In genomic region chr17:45305532-45306087, GRCh38 we compare ENCODE assay signal across 14 cellular contexts. TPM values are rescaled to one million over a fixed set of nuclear protein-coding genes. Genes with fewer than 3 reads are reported as not detected.
DNase-seq lines count a peak whose midpoint lies in the region; ATAC-seq and TF ChIP-seq lines count a peak whose summit lies in the region.
"Had no signal": no experiment of that assay in that cellular context is flagged by ENCODE, and none has a peak within 500 bp of the region (broad histone marks: within the 10 kb centered on the region; RNA-seq: fewer than 3 reads in every experiment).

No MANE protein-coding gene starts in this region.

- in situ Hi-C loops in GM13976 (cut with MboI; ENCODE audit: low sequenced_read_pairs, unreplicated experiment) = no loop called here

- H3K27ac ChIP-seq in right cardiac atrium (ENCODE audit: low read length) (peak overlapping the region; percentile 92), subcutaneous abdominal adipose tissue (ENCODE audit: low read depth, low read length) (peak overlapping the region; percentile 65)

- H3K9me3 Mint-ChIP-seq in activated naive CD4-positive, alpha-beta T cell treated with anti-CD3 and anti-CD28 coated beads, Interleukin-2, amount 50 U/mL, for 24 hours = no peaks in the 10 kb centered on the region
- H3K9me3 Mint-ChIP-seq in activated B cell treated with CpG ODN at 0.5 μM for 24 hours = no peaks in the 10 kb centered on the region

- H3K4me3 ChIP-seq in right cardiac atrium (ENCODE audit: low read length) (no peak overlapping the region), subcutaneous abdominal adipose tissue (ENCODE audit: low read depth in 1 of 5, low read length in 5 of 5) (no peak overlapping the region)
- H3K4me3 ChIP-seq: spleen had no signal

- peak overlapping the region; percentile 11 for H3K4me3 Mint-ChIP-seq in activated naive CD4-positive, alpha-beta T cell treated with anti-CD3 and anti-CD28 coated beads, Interleukin-2, amount 50 U/mL, for 24 hours
- H3K4me3 Mint-ChIP-seq in activated B cell treated with CpG ODN at 0.5 μM for 24 hours = no peak overlapping the region

- DNase-seq in activated naive CD4-positive, alpha-beta T cell treated with Interleukin-2 at 50 U/mL for 16 hours = no peak
- DNase-seq in activated B cell treated with CpG ODN at 0.5 μM for 24 hours (no peak), right cardiac atrium (no peak), NCI-H1436 treated with DMSO at 0.1 percent for 48 hours (lab: John Stamatoyannopoulos, UW) (no peak), GOT3 (lab: John Stamatoyannopoulos, UW) (no peak), GM13976 (ENCODE audit: low spot score) (no peak)
- DNase-seq: activated effector memory CD4-positive, alpha-beta T cell treated with Interleukin-2 at 50 U/mL for 16 hours; BE2C; NCI-H2081 treated with DMSO at 0.1 percent for 48 hours; spleen; stimulated activated naive CD4-positive, alpha-beta T cell treated with Interleukin-2 at 50 U/mL for 16 hours had no signal

- H3K9me3 ChIP-seq in right cardiac atrium (ENCODE audit: control insufficient read depth, low read length) = no peaks in the 10 kb centered on the region
- no peaks in the 10 kb centered on the region for H3K9me3 ChIP-seq in subcutaneous abdominal adipose tissue (ENCODE audit: control insufficient read depth in 5 of 5, low read length in 5 of 5)
- H3K9me3 ChIP-seq: BE2C, spleen had no signal

- no peak overlapping the region for H3K9ac ChIP-seq in subcutaneous abdominal adipose tissue (ENCODE audit: low read length in 5 of 5)

- H3K27me3 ChIP-seq in right cardiac atrium (ENCODE audit: control insufficient read depth, insufficient read depth) (no peaks in the 10 kb centered on the region), subcutaneous abdominal adipose tissue (ENCODE audit: control insufficient read depth in 5 of 5, insufficient read depth in 4 of 5, low read length in 5 of 5) (no peaks in the 10 kb centered on the region)
- H3K27me3 ChIP-seq: BE2C, spleen had no signal

- POLR2A ChIA-PET in activated B cell treated with CpG ODN at 0.5 μM for 24 hours (lab: Charles Lee) = interaction anchor here (1.7 to 12.5 kb wide), 4 partner anchors 9 to 83 kb away, joined by 4 to 436 read pairs (median 28); partner anchors contain the start of genes FMNL1 and MAP3K14

- intact Hi-C loops in activated B cell treated with CpG ODN at 0.5 μM for 24 hours (cut with micrococcal nuclease) = no loop called here
- intact Hi-C loops in right cardiac atrium (cut with DNase I) = no loop called here

- 65% methylated on average over 3 of the region's 3 CpGs for whole genome bisulfite sequencing in right cardiac atrium

- no peaks in the 10 kb centered on the region for H3K27me3 Mint-ChIP-seq in activated naive CD4-positive, alpha-beta T cell treated with anti-CD3 and anti-CD28 coated beads, Interleukin-2, amount 50 U/mL, for 24 hours
- H3K27me3 Mint-ChIP-seq in activated B cell treated with CpG ODN at 0.5 μM for 24 hours = no peaks in the 10 kb centered on the region

- H3K27ac Mint-ChIP-seq in activated naive CD4-positive, alpha-beta T cell treated with anti-CD3 and anti-CD28 coated beads, Interleukin-2, amount 50 U/mL, for 24 hours = peak overlapping the region; percentile 90
- H3K27ac Mint-ChIP-seq in activated B cell treated with CpG ODN at 0.5 μM for 24 hours = peak overlapping the region; percentile 86

- H3K36me3 Mint-ChIP-seq in activated naive CD4-positive, alpha-beta T cell treated with anti-CD3 and anti-CD28 coated beads, Interleukin-2, amount 50 U/mL, for 24 hours = peaks cover 8% of the 10 kb centered on the region
- peaks cover 40% of the 10 kb centered on the region for H3K36me3 Mint-ChIP-seq in activated B cell treated with CpG ODN at 0.5 μM for 24 hours (ENCODE audit: low read depth)

- peaks cover 0 to 4% (median 3%) of the 10 kb centered on the region in 5 donors for H3K36me3 ChIP-seq in subcutaneous abdominal adipose tissue (ENCODE audit: control insufficient read depth in 5 of 5, insufficient read depth in 5 of 5, low read length in 5 of 5)

- ATAC-seq in activated B cell treated with CpG ODN at 0.5 μM for 24 hours (ENCODE audit: low read depth) (no peak), right cardiac atrium (no peak)
- ATAC-seq: left lobe of liver had no signal

- CTCF ChIA-PET in activated B cell treated with CpG ODN at 0.5 μM for 24 hours (lab: Charles Lee) = interaction anchor here (1.2 kb wide), 1 partner anchor 170 kb away, joined by 3 read pairs; the partner anchor contains the start of gene ACBD4

- no peak for TF ChIP-seq CTCF in activated B cell treated with CpG ODN at 0.5 μM for 24 hours (IDR thresholded peaks at IDR 0.05)
- TF ChIP-seq CTCF in GM13976 (IDR thresholded peaks at IDR 0.05; ENCODE audit: borderline replicate concordance, control extremely low read depth, extremely low read depth, insufficient read depth, missing control alignments) = no peak

- H3K4me1 ChIP-seq in right cardiac atrium (ENCODE audit: control insufficient read depth, insufficient read depth, low read length) (peaks cover 25% of the 10 kb centered on the region), subcutaneous abdominal adipose tissue (ENCODE audit: control insufficient read depth in 5 of 5, insufficient read depth in 5 of 5, low read length in 5 of 5) (peaks cover 9 to 70% (median 51%) of the 10 kb centered on the region in 5 donors)

- H3K4me1 Mint-ChIP-seq in activated naive CD4-positive, alpha-beta T cell treated with anti-CD3 and anti-CD28 coated beads, Interleukin-2, amount 50 U/mL, for 24 hours = peaks cover 76% of the 10 kb centered on the region
- peaks cover 92% of the 10 kb centered on the region for H3K4me1 Mint-ChIP-seq in activated B cell treated with CpG ODN at 0.5 μM for 24 hours

RNA-seq across cellular contexts. Expression of gene MAP3K14, which starts 11.2 kb away (rescaled TPM):
- total RNA-seq in activated B cell treated with CpG ODN at 0.5 μM for 24 hours (81.2 and 88.6 TPM in 2 replicates), right cardiac atrium (10 to 100 TPM; 12.2 to 17.1 (median 15.1) TPM)
- polyA plus RNA-seq in right cardiac atrium = 10.8 TPM

RNA-seq across cellular contexts. Expression of gene SPATA32, which starts 43.7 kb away (rescaled TPM):
- total RNA-seq in activated B cell treated with CpG ODN at 0.5 μM for 24 hours (0.27 and 0.39 TPM in 2 replicates), right cardiac atrium (not detected)
- polyA plus RNA-seq in right cardiac atrium = not detected
- total RNA-seq: left lobe of liver had no signal
